ENCODE assay signal across 16 cellular contexts in genomic region chr2:150141241-150142001, GRCh38.
DNase-seq lines count a peak whose midpoint lies in the region; ATAC-seq, FAIRE-seq and TF ChIP-seq lines count a peak whose summit lies in the region.
"Had no signal": no experiment of that assay in that cellular context is flagged by ENCODE, and none has a peak within 500 bp of the region (broad histone marks: within the 10 kb centered on the region; RNA-seq: fewer than 3 reads in every experiment).

No MANE protein-coding gene starts in this region.

- no peak overlapping the region for H3K4me3 Mint-ChIP-seq in activated CD4-positive, alpha-beta T cell treated with anti-CD3 and anti-CD28 coated beads for 36 hours
- H3K4me3 Mint-ChIP-seq: activated naive CD8-positive, alpha-beta T cell treated with anti-CD3 and anti-CD28 coated beads, Interleukin-2, amount 10 ng/mL, durations not matched to agents 7 days and 5 days; mesothelial cell of epicardium had no signal

- H3K4me3 ChIP-seq in GM12878 (no peak overlapping the region), osteoblast (ENCODE audit: insufficient read depth, low read length) (no peak overlapping the region)
- H3K4me3 ChIP-seq: esophagus squamous epithelium, Peyer's patch, vagina had no signal

- RAD21 ChIA-PET in GM12878 (lab: Charles Lee; ENCODE audit: unreplicated experiment) = interaction anchor here (0.6 to 1.6 kb wide), 2 partner anchors 14 to 427 kb away, joined by 4 read pairs; no protein-coding TSS in a partner anchor

- intact Hi-C loops in GM12878 (cut with micrococcal nuclease; ENCODE audit: unreplicated experiment) = no loop called here
- intact Hi-C loops in activated CD4-positive, alpha-beta T cell treated with anti-CD3 and anti-CD28 coated beads for 36 hours (cut with DNase I, micrococcal nuclease) = no loop called here

- in situ Hi-C loops in GM12878 (cut with MboI) = no loop called here

- no peaks in the 10 kb centered on the region for H3K27me3 Mint-ChIP-seq in activated CD4-positive, alpha-beta T cell treated with anti-CD3 and anti-CD28 coated beads for 36 hours
- H3K27me3 Mint-ChIP-seq: activated naive CD8-positive, alpha-beta T cell treated with anti-CD3 and anti-CD28 coated beads, Interleukin-2, amount 10 ng/mL, durations not matched to agents 7 days and 5 days had no signal

- POLR2A ChIA-PET in GM12878 (lab: Charles Lee) = no interaction called here
- POLR2A ChIA-PET in activated CD4-positive, alpha-beta T cell treated with anti-CD3 and anti-CD28 coated beads for 36 hours (lab: Charles Lee) = no interaction called here

- WGBS in GM12878 (ENCODE audit: insufficient coverage, insufficient replicate concordance, low lambda C conversion rate, missing lambda C conversion rate) = 1% methylated on average over 4 of the region's 4 CpGs

- no peaks in the 10 kb centered on the region for H3K36me3 Mint-ChIP-seq in activated CD4-positive, alpha-beta T cell treated with anti-CD3 and anti-CD28 coated beads for 36 hours (ENCODE audit: low read depth)
- H3K36me3 Mint-ChIP-seq: activated naive CD8-positive, alpha-beta T cell treated with anti-CD3 and anti-CD28 coated beads, Interleukin-2, amount 10 ng/mL, durations not matched to agents 7 days and 5 days had no signal

- H3K36me3 ChIP-seq in GM12878 (ENCODE audit: control insufficient read depth in 2 of 2, insufficient read depth in 2 of 2, low read length in 1 of 2) (no peaks in the 10 kb centered on the region), osteoblast (ENCODE audit: insufficient read depth, low read length) (no peaks in the 10 kb centered on the region)
- H3K36me3 ChIP-seq: esophagus squamous epithelium, Peyer's patch, vagina had no signal

- TF ChIP-seq EP300 in GM12878 (IDR thresholded peaks at IDR 0.05; ENCODE audit: borderline replicate concordance in 1 of 2, control insufficient read depth in 1 of 2, low read depth in 2 of 2, low read length in 2 of 2) = no peak

- H3K27me3 ChIP-seq in GM12878 (replicated peaks in 1 of 2; ENCODE audit: control insufficient read depth in 2 of 2, insufficient read depth in 2 of 2, low read length in 1 of 2) (no peaks in the 10 kb centered on the region), osteoblast (ENCODE audit: insufficient read depth, low read length) (no peaks in the 10 kb centered on the region)
- H3K27me3 ChIP-seq: esophagus squamous epithelium, Peyer's patch, vagina had no signal

- H3K79me2 ChIP-seq in GM12878 (ENCODE audit: control insufficient read depth, insufficient read depth, low read length) (no peaks in the 10 kb centered on the region), osteoblast (ENCODE audit: insufficient read depth, low read length) (no peaks in the 10 kb centered on the region)
- H3K79me2 ChIP-seq: parathyroid adenoma had no signal

- FAIRE-seq in GM12878 (lab: Jason Lieb, UNC) = no peak

- no peaks in the 10 kb centered on the region for H3K4me1 Mint-ChIP-seq in activated CD4-positive, alpha-beta T cell treated with anti-CD3 and anti-CD28 coated beads for 36 hours
- H3K4me1 Mint-ChIP-seq: activated naive CD8-positive, alpha-beta T cell treated with anti-CD3 and anti-CD28 coated beads, Interleukin-2, amount 10 ng/mL, durations not matched to agents 7 days and 5 days had no signal

- TF ChIP-seq RAD21 in GM12878 (IDR thresholded peaks at IDR 0.05; ENCODE audit: insufficient read depth, low read depth, low read length) = no peak

- BruUV-seq in GM12878 (replicated peaks; lab: Mats Ljungman, UMichigan) = no TSS peak

- no peaks in the 10 kb centered on the region; the same call in 2 of the 3 replicates for H3K9me3 ChIP-seq in GM12878 (replicated peaks; ENCODE audit: control insufficient read depth, insufficient read depth, low read length)
- peaks cover 1% of the 10 kb centered on the region for H3K9me3 ChIP-seq in osteoblast (ENCODE audit: low read depth, low read length)
- H3K9me3 ChIP-seq: vagina had no signal

- H3K9me3 Mint-ChIP-seq in activated CD4-positive, alpha-beta T cell treated with anti-CD3 and anti-CD28 coated beads for 36 hours (ENCODE audit: low read depth) = peaks cover 10% of the 10 kb centered on the region
- H3K9me3 Mint-ChIP-seq: activated naive CD8-positive, alpha-beta T cell treated with anti-CD3 and anti-CD28 coated beads, Interleukin-2, amount 10 ng/mL, durations not matched to agents 7 days and 5 days had no signal

- no peak for TF ChIP-seq POLR2A in GM12878 (IDR thresholded peaks at IDR 0.05; ENCODE audit: low read depth, low read length)

- H4K20me1 ChIP-seq in GM12878 (ENCODE audit: control insufficient read depth, insufficient read depth) (no peaks in the 10 kb centered on the region), osteoblast (ENCODE audit: insufficient read depth, low read length) (no peaks in the 10 kb centered on the region)

- SMC1A ChIA-PET in GM12878 (lab: Charles Lee; ENCODE audit: uncharacterized antibody, unreplicated experiment) = interaction anchor here (0.7 to 1.5 kb wide), 3 partner anchors 8 to 15 kb away, joined by 3 to 5 read pairs (median 3); no protein-coding TSS in a partner anchor

- H2AFZ ChIP-seq in GM12878 (ENCODE audit: control insufficient read depth, low read depth, low read length) (no peak overlapping the region), osteoblast (ENCODE audit: low read length) (no peak overlapping the region)
- H2AFZ ChIP-seq: parathyroid adenoma had no signal

- no peak for TF ChIP-seq CTCF in GM12878 (IDR thresholded peaks at IDR 0.05 in 2 of 3, conservative IDR thresholded peaks at IDR 0.05 in 1 of 3; ENCODE audit: control insufficient read depth in 2 of 3, extremely low read depth in 1 of 3, insufficient read depth in 1 of 3, low read depth in 3 of 3, low read length in 3 of 3)
- TF ChIP-seq CTCF in osteoblast (IDR thresholded peaks at IDR 0.05; ENCODE audit: extremely low read depth, low read depth, low read length) = no peak

- no peak overlapping the region for H3K27ac Mint-ChIP-seq in activated CD4-positive, alpha-beta T cell treated with anti-CD3 and anti-CD28 coated beads for 36 hours
- H3K27ac Mint-ChIP-seq: activated naive CD8-positive, alpha-beta T cell treated with anti-CD3 and anti-CD28 coated beads, Interleukin-2, amount 10 ng/mL, durations not matched to agents 7 days and 5 days; mesothelial cell of epicardium had no signal

- H3K4me2 ChIP-seq in GM12878 (ENCODE audit: control insufficient read depth, insufficient read depth) (no peak overlapping the region), osteoblast (ENCODE audit: insufficient read depth, low read length) (peak overlapping the region; percentile 20)

- no peaks in the 10 kb centered on the region for H3K4me1 ChIP-seq in GM12878 (ENCODE audit: control insufficient read depth, insufficient read depth, low read length)
- H3K4me1 ChIP-seq in osteoblast (ENCODE audit: insufficient read depth, low read length) = peaks cover 44% of the 10 kb centered on the region
- H3K4me1 ChIP-seq: parathyroid adenoma, Peyer's patch had no signal

- H3K27ac ChIP-seq in GM12878 (ENCODE audit: control insufficient read depth, insufficient read depth) (no peak overlapping the region), osteoblast (ENCODE audit: low read depth, low read length) (peak overlapping the region; percentile 87)
- H3K27ac ChIP-seq: esophagus squamous epithelium, parathyroid adenoma, Peyer's patch, vagina had no signal

- CTCF ChIA-PET in GM12878 (lab: Yijun Ruan, JAX) = interaction anchor here (1.1 to 1.3 kb wide), 2 partner anchors 11 to 284 kb away, joined by 3 to 4 read pairs; no protein-coding TSS in a partner anchor
- CTCF ChIA-PET in activated CD4-positive, alpha-beta T cell treated with anti-CD3 and anti-CD28 coated beads for 36 hours (lab: Charles Lee) = interaction anchor here (0.7 kb wide), 1 partner anchor 47 kb away, joined by 3 read pairs; no protein-coding TSS in a partner anchor

- DNase-seq in NCI-H146 (lab: John Stamatoyannopoulos, UW) = peak; percentile 6
- no peak for DNase-seq in NCI-H146 treated with DMSO at 0.1 percent for 48 hours (lab: John Stamatoyannopoulos, UW; ENCODE audit: unreplicated experiment)
- peak; percentile 47 for DNase-seq in NCI-H1436 treated with DMSO at 0.1 percent for 48 hours (lab: John Stamatoyannopoulos, UW)
- DNase-seq in GM12878 (ENCODE audit: low read depth, low spot score) = no peak
- no peak for DNase-seq in osteoblast (ENCODE audit: insufficient read length, low spot score, missing footprints)
- no peak for DNase-seq in activated CD4-positive, alpha-beta T cell treated with anti-CD3 and anti-CD28 coated beads for 36 hours
- no peak for DNase-seq in NOMO-1 treated with DMSO at 0.1 percent for 48 hours (lab: John Stamatoyannopoulos, UW; ENCODE audit: unreplicated experiment)
- no peak for DNase-seq in iPS-NIHi11 (ENCODE audit: low spot score)
- DNase-seq: activated naive CD8-positive, alpha-beta T cell treated with anti-CD3 and anti-CD28 coated beads, Interleukin-2, amount 10 ng/mL, durations not matched to agents 7 days and 5 days; esophagus squamous epithelium; NCI-H2029; Peyer's patch; stimulated activated CD4-positive, alpha-beta T cell treated with anti-CD3 and anti-CD28 coated beads, Interleukin-2, amount 100 ng/mL, for 24 hours had no signal

- ATAC-seq in GM12878 = peak; percentile 71
- ATAC-seq in activated CD4-positive, alpha-beta T cell treated with anti-CD3 and anti-CD28 coated beads for 36 hours = no peak

- H3K9ac ChIP-seq in GM12878 (ENCODE audit: control insufficient read depth, insufficient read depth, low read length) = no peak overlapping the region
- H3K9ac ChIP-seq: parathyroid adenoma had no signal

TF ChIP-seq in GM12878, 131 proteins besides CTCF, POLR2A, EP300 and RAD21:
- TF ChIP-seq, protein P1, sequence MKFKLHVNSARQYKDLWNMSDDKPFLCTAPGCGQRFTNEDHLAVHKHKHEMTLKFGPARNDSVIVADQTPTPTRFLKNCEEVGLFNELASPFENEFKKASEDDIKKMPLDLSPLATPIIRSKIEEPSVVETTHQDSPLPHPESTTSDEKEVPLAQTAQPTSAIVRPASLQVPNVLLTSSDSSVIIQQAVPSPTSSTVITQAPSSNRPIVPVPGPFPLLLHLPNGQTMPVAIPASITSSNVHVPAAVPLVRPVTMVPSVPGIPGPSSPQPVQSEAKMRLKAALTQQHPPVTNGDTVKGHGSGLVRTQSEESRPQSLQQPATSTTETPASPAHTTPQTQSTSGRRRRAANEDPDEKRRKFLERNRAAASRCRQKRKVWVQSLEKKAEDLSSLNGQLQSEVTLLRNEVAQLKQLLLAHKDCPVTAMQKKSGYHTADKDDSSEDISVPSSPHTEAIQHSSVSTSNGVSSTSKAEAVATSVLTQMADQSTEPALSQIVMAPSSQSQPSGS (IDR thresholded peaks at IDR 0.05; ENCODE audit: low read length) = 0 out of 2 replicates have a peak, but pooled peaks have one; percentile 36
- TF ChIP-seq RUNX3 (IDR thresholded peaks at IDR 0.05; ENCODE audit: low read length) = peak; percentile 38; the same call in 1 of the 2 replicates
- peak; percentile 46; the same call in 1 of the 2 replicates for TF ChIP-seq ATF7 (IDR thresholded peaks at IDR 0.05; ENCODE audit: low read depth)
- no peak for TF ChIP-seq SPI1 (IDR thresholded peaks at IDR 0.05; ENCODE audit: borderline replicate concordance, insufficient read depth, low read depth, low read length)

Comparison
In these comparisons a context has a peak if more than half of its experiments do, and no peak if none do; other contexts are left out.
1. DNase-seq: peak in NCI-H146 (single experiment) and NCI-H1436 treated with DMSO at 0.1 percent for 48 hours (single experiment); none in NCI-H146 treated with DMSO at 0.1 percent for 48 hours (single experiment), GM12878 (single experiment), osteoblast (single experiment), activated CD4-positive, alpha-beta T cell treated with anti-CD3 and anti-CD28 coated beads for 36 hours (single experiment), NOMO-1 treated with DMSO at 0.1 percent for 48 hours (single experiment) and iPS-NIHi11 (single experiment).